In the genomic region with DNA sequence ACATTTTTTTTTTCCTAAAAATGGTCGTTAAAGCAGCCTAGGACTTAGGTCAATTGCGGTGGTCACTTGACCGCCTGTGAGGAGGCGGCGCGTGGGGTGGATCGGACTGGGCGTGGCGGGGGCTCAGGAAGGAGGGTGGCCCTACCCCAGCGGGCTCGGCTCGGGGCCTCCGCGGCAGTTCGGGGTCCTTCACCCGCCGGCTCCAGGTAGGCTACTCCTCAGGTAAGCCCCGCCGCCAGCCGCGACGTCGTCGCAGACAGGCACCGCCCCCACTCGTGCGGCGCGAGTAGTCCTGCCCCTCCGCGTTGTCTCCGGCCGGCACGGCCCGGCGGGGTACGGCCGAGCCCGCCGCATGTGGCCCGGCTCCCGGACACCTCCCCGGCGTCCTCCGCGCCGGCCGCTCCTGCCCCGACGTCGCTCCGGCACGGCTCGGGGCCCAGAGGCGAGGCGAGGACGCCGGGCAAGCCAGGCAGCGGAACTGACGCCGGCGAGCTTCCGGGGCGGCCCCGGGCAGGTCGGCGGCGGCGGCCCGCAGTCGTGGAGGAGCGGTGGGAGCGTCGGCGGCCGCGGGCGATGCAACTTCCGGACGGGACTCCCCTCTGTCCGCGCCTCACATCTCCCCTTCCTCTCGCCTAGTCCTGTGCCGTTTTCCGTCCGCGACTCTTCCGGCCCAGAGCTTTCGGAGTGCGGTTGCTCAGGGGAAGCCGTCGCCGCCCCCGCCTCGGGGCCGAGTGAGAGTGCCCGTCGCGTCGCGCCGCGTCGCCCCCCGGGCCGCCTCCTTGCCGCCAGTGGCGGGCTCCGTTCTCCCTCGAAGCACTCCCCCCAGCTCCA, we compare ENCODE assay signal across 1 cellular context.
TF ChIP-seq lines count a peak whose summit lies in the region.

A gene (plus strand): TSS at position 513 of the 831 bp plus-strand sequence. CDS start 322 bp downstream, outside the sequence.

TF ChIP-seq in GM12878, 131 proteins besides CTCF, POLR2A, EP300 and RAD21 (continued from another document and continues in another):
- TF ChIP-seq, protein P1, sequence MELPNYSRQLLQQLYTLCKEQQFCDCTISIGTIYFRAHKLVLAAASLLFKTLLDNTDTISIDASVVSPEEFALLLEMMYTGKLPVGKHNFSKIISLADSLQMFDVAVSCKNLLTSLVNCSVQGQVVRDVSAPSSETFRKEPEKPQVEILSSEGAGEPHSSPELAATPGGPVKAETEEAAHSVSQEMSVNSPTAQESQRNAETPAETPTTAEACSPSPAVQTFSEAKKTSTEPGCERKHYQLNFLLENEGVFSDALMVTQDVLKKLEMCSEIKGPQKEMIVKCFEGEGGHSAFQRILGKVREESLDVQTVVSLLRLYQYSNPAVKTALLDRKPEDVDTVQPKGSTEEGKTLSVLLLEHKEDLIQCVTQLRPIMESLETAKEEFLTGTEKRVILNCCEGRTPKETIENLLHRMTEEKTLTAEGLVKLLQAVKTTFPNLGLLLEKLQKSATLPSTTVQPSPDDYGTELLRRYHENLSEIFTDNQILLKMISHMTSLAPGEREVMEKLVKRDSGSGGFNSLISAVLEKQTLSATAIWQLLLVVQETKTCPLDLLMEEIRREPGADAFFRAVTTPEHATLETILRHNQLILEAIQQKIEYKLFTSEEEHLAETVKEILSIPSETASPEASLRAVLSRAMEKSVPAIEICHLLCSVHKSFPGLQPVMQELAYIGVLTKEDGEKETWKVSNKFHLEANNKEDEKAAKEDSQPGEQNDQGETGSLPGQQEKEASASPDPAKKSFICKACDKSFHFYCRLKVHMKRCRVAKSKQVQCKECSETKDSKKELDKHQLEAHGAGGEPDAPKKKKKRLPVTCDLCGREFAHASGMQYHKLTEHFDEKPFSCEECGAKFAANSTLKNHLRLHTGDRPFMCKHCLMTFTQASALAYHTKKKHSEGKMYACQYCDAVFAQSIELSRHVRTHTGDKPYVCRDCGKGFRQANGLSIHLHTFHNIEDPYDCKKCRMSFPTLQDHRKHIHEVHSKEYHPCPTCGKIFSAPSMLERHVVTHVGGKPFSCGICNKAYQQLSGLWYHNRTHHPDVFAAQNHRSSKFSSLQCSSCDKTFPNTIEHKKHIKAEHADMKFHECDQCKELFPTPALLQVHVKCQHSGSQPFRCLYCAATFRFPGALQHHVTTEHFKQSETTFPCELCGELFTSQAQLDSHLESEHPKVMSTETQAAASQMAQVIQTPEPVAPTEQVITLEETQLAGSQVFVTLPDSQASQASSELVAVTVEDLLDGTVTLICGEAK (IDR thresholded peaks at IDR 0.05; ENCODE audit: borderline replicate concordance) = peak; percentile 90
- TF ChIP-seq IKZF2 (IDR thresholded peaks at IDR 0.05) (no peak), ZSCAN29 (IDR thresholded peaks at IDR 0.05) (0 out of 2 replicates have a peak, but pooled peaks have one; percentile 11), RB1 (IDR thresholded peaks at IDR 0.05; ENCODE audit: borderline replicate concordance) (peak; percentile 85; the same call in 1 of the 2 replicates), JUNB (IDR thresholded peaks at IDR 0.05) (no peak), RBBP5 (conservative IDR thresholded peaks at IDR 0.05) (no peak; the same call in 1 of the 2 replicates), BMI1 (IDR thresholded peaks at IDR 0.05; ENCODE audit: borderline replicate concordance) (no peak), NR2F1 (conservative IDR thresholded peaks at IDR 0.05) (peak; percentile 73; the same call in 1 of the 2 replicates), NBN (IDR thresholded peaks at IDR 0.05) (no peak), CREM (IDR thresholded peaks at IDR 0.05; ENCODE audit: low read depth) (peak; percentile 74), HDAC6 (IDR thresholded peaks at IDR 0.05; ENCODE audit: unreplicated experiment) (no peak), HDGF (IDR thresholded peaks at IDR 0.05) (no peak), ATF7 (IDR thresholded peaks at IDR 0.05; ENCODE audit: low read depth) (no peak), TAF1 (IDR thresholded peaks at IDR 0.05; ENCODE audit: borderline replicate concordance, low read depth, low read length) (peak; percentile 76; the same call in 1 of the 2 replicates), TARDBP (IDR thresholded peaks at IDR 0.05; ENCODE audit: borderline replicate concordance) (no peak), ZNF24 (IDR thresholded peaks at IDR 0.05) (peak; percentile 42; the same call in 1 of the 2 replicates), GABPA (IDR thresholded peaks at IDR 0.05; ENCODE audit: low read depth) (peak; percentile 96)
- TF ChIP-seq, protein P2, sequence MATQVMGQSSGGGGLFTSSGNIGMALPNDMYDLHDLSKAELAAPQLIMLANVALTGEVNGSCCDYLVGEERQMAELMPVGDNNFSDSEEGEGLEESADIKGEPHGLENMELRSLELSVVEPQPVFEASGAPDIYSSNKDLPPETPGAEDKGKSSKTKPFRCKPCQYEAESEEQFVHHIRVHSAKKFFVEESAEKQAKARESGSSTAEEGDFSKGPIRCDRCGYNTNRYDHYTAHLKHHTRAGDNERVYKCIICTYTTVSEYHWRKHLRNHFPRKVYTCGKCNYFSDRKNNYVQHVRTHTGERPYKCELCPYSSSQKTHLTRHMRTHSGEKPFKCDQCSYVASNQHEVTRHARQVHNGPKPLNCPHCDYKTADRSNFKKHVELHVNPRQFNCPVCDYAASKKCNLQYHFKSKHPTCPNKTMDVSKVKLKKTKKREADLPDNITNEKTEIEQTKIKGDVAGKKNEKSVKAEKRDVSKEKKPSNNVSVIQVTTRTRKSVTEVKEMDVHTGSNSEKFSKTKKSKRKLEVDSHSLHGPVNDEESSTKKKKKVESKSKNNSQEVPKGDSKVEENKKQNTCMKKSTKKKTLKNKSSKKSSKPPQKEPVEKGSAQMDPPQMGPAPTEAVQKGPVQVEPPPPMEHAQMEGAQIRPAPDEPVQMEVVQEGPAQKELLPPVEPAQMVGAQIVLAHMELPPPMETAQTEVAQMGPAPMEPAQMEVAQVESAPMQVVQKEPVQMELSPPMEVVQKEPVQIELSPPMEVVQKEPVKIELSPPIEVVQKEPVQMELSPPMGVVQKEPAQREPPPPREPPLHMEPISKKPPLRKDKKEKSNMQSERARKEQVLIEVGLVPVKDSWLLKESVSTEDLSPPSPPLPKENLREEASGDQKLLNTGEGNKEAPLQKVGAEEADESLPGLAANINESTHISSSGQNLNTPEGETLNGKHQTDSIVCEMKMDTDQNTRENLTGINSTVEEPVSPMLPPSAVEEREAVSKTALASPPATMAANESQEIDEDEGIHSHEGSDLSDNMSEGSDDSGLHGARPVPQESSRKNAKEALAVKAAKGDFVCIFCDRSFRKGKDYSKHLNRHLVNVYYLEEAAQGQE (IDR thresholded peaks at IDR 0.05; ENCODE audit: low read depth, low read length) = no peak
- TF ChIP-seq, protein P3, sequence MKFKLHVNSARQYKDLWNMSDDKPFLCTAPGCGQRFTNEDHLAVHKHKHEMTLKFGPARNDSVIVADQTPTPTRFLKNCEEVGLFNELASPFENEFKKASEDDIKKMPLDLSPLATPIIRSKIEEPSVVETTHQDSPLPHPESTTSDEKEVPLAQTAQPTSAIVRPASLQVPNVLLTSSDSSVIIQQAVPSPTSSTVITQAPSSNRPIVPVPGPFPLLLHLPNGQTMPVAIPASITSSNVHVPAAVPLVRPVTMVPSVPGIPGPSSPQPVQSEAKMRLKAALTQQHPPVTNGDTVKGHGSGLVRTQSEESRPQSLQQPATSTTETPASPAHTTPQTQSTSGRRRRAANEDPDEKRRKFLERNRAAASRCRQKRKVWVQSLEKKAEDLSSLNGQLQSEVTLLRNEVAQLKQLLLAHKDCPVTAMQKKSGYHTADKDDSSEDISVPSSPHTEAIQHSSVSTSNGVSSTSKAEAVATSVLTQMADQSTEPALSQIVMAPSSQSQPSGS (IDR thresholded peaks at IDR 0.05; ENCODE audit: low read length) = no peak
- TF ChIP-seq, protein P4, sequence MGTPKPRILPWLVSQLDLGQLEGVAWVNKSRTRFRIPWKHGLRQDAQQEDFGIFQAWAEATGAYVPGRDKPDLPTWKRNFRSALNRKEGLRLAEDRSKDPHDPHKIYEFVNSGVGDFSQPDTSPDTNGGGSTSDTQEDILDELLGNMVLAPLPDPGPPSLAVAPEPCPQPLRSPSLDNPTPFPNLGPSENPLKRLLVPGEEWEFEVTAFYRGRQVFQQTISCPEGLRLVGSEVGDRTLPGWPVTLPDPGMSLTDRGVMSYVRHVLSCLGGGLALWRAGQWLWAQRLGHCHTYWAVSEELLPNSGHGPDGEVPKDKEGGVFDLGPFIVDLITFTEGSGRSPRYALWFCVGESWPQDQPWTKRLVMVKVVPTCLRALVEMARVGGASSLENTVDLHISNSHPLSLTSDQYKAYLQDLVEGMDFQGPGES (IDR thresholded peaks at IDR 0.05) = peak; percentile 63; the same call in 1 of the 2 replicates
- TF ChIP-seq, protein P5, sequence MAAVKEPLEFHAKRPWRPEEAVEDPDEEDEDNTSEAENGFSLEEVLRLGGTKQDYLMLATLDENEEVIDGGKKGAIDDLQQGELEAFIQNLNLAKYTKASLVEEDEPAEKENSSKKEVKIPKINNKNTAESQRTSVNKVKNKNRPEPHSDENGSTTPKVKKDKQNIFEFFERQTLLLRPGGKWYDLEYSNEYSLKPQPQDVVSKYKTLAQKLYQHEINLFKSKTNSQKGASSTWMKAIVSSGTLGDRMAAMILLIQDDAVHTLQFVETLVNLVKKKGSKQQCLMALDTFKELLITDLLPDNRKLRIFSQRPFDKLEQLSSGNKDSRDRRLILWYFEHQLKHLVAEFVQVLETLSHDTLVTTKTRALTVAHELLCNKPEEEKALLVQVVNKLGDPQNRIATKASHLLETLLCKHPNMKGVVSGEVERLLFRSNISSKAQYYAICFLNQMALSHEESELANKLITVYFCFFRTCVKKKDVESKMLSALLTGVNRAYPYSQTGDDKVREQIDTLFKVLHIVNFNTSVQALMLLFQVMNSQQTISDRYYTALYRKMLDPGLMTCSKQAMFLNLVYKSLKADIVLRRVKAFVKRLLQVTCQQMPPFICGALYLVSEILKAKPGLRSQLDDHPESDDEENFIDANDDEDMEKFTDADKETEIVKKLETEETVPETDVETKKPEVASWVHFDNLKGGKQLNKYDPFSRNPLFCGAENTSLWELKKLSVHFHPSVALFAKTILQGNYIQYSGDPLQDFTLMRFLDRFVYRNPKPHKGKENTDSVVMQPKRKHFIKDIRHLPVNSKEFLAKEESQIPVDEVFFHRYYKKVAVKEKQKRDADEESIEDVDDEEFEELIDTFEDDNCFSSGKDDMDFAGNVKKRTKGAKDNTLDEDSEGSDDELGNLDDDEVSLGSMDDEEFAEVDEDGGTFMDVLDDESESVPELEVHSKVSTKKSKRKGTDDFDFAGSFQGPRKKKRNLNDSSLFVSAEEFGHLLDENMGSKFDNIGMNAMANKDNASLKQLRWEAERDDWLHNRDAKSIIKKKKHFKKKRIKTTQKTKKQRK (IDR thresholded peaks at IDR 0.05; ENCODE audit: low read depth, low read length) = no peak
- TF ChIP-seq, protein P6, sequence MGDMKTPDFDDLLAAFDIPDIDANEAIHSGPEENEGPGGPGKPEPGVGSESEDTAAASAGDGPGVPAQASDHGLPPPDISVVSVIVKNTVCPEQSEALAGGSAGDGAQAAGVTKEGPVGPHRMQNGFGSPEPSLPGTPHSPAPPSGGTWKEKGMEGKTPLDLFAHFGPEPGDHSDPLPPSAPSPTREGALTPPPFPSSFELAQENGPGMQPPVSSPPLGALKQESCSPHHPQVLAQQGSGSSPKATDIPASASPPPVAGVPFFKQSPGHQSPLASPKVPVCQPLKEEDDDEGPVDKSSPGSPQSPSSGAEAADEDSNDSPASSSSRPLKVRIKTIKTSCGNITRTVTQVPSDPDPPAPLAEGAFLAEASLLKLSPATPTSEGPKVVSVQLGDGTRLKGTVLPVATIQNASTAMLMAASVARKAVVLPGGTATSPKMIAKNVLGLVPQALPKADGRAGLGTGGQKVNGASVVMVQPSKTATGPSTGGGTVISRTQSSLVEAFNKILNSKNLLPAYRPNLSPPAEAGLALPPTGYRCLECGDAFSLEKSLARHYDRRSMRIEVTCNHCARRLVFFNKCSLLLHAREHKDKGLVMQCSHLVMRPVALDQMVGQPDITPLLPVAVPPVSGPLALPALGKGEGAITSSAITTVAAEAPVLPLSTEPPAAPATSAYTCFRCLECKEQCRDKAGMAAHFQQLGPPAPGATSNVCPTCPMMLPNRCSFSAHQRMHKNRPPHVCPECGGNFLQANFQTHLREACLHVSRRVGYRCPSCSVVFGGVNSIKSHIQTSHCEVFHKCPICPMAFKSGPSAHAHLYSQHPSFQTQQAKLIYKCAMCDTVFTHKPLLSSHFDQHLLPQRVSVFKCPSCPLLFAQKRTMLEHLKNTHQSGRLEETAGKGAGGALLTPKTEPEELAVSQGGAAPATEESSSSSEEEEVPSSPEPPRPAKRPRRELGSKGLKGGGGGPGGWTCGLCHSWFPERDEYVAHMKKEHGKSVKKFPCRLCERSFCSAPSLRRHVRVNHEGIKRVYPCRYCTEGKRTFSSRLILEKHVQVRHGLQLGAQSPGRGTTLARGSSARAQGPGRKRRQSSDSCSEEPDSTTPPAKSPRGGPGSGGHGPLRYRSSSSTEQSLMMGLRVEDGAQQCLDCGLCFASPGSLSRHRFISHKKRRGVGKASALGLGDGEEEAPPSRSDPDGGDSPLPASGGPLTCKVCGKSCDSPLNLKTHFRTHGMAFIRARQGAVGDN (IDR thresholded peaks at IDR 0.05) = peak; percentile 94
- TF ChIP-seq, protein P7, sequence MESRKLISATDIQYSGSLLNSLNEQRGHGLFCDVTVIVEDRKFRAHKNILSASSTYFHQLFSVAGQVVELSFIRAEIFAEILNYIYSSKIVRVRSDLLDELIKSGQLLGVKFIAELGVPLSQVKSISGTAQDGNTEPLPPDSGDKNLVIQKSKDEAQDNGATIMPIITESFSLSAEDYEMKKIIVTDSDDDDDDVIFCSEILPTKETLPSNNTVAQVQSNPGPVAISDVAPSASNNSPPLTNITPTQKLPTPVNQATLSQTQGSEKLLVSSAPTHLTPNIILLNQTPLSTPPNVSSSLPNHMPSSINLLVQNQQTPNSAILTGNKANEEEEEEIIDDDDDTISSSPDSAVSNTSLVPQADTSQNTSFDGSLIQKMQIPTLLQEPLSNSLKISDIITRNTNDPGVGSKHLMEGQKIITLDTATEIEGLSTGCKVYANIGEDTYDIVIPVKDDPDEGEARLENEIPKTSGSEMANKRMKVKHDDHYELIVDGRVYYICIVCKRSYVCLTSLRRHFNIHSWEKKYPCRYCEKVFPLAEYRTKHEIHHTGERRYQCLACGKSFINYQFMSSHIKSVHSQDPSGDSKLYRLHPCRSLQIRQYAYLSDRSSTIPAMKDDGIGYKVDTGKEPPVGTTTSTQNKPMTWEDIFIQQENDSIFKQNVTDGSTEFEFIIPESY (IDR thresholded peaks at IDR 0.05) = no peak
- TF ChIP-seq, protein P8, sequence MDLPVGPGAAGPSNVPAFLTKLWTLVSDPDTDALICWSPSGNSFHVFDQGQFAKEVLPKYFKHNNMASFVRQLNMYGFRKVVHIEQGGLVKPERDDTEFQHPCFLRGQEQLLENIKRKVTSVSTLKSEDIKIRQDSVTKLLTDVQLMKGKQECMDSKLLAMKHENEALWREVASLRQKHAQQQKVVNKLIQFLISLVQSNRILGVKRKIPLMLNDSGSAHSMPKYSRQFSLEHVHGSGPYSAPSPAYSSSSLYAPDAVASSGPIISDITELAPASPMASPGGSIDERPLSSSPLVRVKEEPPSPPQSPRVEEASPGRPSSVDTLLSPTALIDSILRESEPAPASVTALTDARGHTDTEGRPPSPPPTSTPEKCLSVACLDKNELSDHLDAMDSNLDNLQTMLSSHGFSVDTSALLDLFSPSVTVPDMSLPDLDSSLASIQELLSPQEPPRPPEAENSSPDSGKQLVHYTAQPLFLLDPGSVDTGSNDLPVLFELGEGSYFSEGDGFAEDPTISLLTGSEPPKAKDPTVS (IDR thresholded peaks at IDR 0.05; ENCODE audit: low read depth, low read length) = no peak
- TF ChIP-seq, protein P9, sequence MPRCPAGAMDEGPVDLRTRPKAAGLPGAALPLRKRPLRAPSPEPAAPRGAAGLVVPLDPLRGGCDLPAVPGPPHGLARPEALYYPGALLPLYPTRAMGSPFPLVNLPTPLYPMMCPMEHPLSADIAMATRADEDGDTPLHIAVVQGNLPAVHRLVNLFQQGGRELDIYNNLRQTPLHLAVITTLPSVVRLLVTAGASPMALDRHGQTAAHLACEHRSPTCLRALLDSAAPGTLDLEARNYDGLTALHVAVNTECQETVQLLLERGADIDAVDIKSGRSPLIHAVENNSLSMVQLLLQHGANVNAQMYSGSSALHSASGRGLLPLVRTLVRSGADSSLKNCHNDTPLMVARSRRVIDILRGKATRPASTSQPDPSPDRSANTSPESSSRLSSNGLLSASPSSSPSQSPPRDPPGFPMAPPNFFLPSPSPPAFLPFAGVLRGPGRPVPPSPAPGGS (IDR thresholded peaks at IDR 0.05; ENCODE audit: borderline replicate concordance, insufficient read depth, low read depth, low read length, poor library complexity, severe bottlenecking) = peak; percentile 26
